Comparison of ENCODE assay signal across 13 cellular contexts in genomic region chr16:15775209-15775608, GRCh38.
DNase-seq lines count a peak whose midpoint lies in the region; ATAC-seq and TF ChIP-seq lines count a peak whose summit lies in the region.
"Had no signal": no experiment of that assay in that cellular context is flagged by ENCODE, and none has a peak within 500 bp of the region (broad histone marks: within the 10 kb centered on the region; RNA-seq: fewer than 3 reads in every experiment).

No MANE protein-coding gene starts in this region.

- no peak overlapping the region for H3K4me3 Mint-ChIP-seq in CD14-positive monocyte
- no peak overlapping the region for H3K4me3 Mint-ChIP-seq in effector memory CD8-positive, alpha-beta T cell
- no peak overlapping the region for H3K4me3 Mint-ChIP-seq in activated T-helper 1 cell treated with anti-CD3 and anti-CD28 coated beads, Interleukin-12 subunit alpha, Interleukin-12 subunit beta, Interleukin-2, Interleukin-4 antibody, amounts not matched to agents 30 ng/mL and 10 ng/mL and 1 ng/mL, durations not matched to agents 14 hours and 24 hours and 36 hours
- H3K4me3 Mint-ChIP-seq: activated B cell treated with CpG ODN at 0.5 μM for 24 hours; naive thymus-derived CD4-positive, alpha-beta T cell had no signal

- TF ChIP-seq POLR2A in tibial nerve (IDR thresholded peaks at IDR 0.05) = no peak

- H3K27me3 ChIP-seq in HAP-1 (ENCODE audit: low read depth) (no peaks in the 10 kb centered on the region), tibial nerve (no peaks in the 10 kb centered on the region)
- H3K27me3 ChIP-seq: gastrocnemius medialis had no signal

- no peaks in the 10 kb centered on the region for H3K4me1 Mint-ChIP-seq in CD14-positive monocyte
- no peaks in the 10 kb centered on the region for H3K4me1 Mint-ChIP-seq in effector memory CD8-positive, alpha-beta T cell (ENCODE audit: low read depth in 2 of 2)
- H3K4me1 Mint-ChIP-seq in activated T-helper 1 cell treated with anti-CD3 and anti-CD28 coated beads, Interleukin-12 subunit alpha, Interleukin-12 subunit beta, Interleukin-2, Interleukin-4 antibody, amounts not matched to agents 30 ng/mL and 10 ng/mL and 1 ng/mL, durations not matched to agents 14 hours and 24 hours and 36 hours (ENCODE audit: low read depth) = no peaks in the 10 kb centered on the region
- H3K4me1 Mint-ChIP-seq: activated B cell treated with CpG ODN at 0.5 μM for 24 hours; naive thymus-derived CD4-positive, alpha-beta T cell had no signal

- H3K27ac ChIP-seq in tibial nerve = no peak overlapping the region
- H3K27ac ChIP-seq: gastrocnemius medialis, SK-N-MC had no signal

- H3K36me3 ChIP-seq in HAP-1 (replicated peaks) = no peaks in the 10 kb centered on the region
- no peaks in the 10 kb centered on the region for H3K36me3 ChIP-seq in tibial nerve
- H3K36me3 ChIP-seq: gastrocnemius medialis had no signal

- no peak overlapping the region for H3K27ac Mint-ChIP-seq in CD14-positive monocyte
- no peak overlapping the region for H3K27ac Mint-ChIP-seq in effector memory CD8-positive, alpha-beta T cell
- no peak overlapping the region for H3K27ac Mint-ChIP-seq in activated T-helper 1 cell treated with anti-CD3 and anti-CD28 coated beads, Interleukin-12 subunit alpha, Interleukin-12 subunit beta, Interleukin-2, Interleukin-4 antibody, amounts not matched to agents 30 ng/mL and 10 ng/mL and 1 ng/mL, durations not matched to agents 14 hours and 24 hours and 36 hours
- H3K27ac Mint-ChIP-seq: activated B cell treated with CpG ODN at 0.5 μM for 24 hours had no signal

- H3K4me1 ChIP-seq in HAP-1 (peaks cover 6% of the 10 kb centered on the region), tibial nerve (peaks cover 0 to 7% (median 0%) of the 10 kb centered on the region in 4 donors)
- H3K4me1 ChIP-seq: gastrocnemius medialis had no signal

- no peaks in the 10 kb centered on the region for H3K9me3 Mint-ChIP-seq in CD14-positive monocyte
- H3K9me3 Mint-ChIP-seq in effector memory CD8-positive, alpha-beta T cell = no peaks in the 10 kb centered on the region
- H3K9me3 Mint-ChIP-seq in activated T-helper 1 cell treated with anti-CD3 and anti-CD28 coated beads, Interleukin-12 subunit alpha, Interleukin-12 subunit beta, Interleukin-2, Interleukin-4 antibody, amounts not matched to agents 30 ng/mL and 10 ng/mL and 1 ng/mL, durations not matched to agents 14 hours and 24 hours and 36 hours = no peaks in the 10 kb centered on the region
- H3K9me3 Mint-ChIP-seq: activated B cell treated with CpG ODN at 0.5 μM for 24 hours; naive thymus-derived CD4-positive, alpha-beta T cell had no signal

- TF ChIP-seq EP300 in tibial nerve (IDR thresholded peaks at IDR 0.05) = no peak

- in situ Hi-C loops in HAP-1 (cut with MboI; ENCODE audit: low sequenced_read_pairs) = no loop called here

- intact Hi-C loops in CD14-positive monocyte (cut with micrococcal nuclease) = no loop called here
- intact Hi-C loops in activated T-helper 1 cell treated with anti-CD3 and anti-CD28 coated beads, Interleukin-12 subunit alpha, Interleukin-12 subunit beta, Interleukin-2, Interleukin-4 antibody, amounts not matched to agents 30 ng/mL and 10 ng/mL and 1 ng/mL, durations not matched to agents 14 hours and 24 hours and 36 hours (cut with micrococcal nuclease) = no loop called here

- H3K9me3 ChIP-seq in HAP-1 = no peaks in the 10 kb centered on the region
- H3K9me3 ChIP-seq in tibial nerve = no peaks in the 10 kb centered on the region
- H3K9me3 ChIP-seq: gastrocnemius medialis had no signal

- TF ChIP-seq CTCF in fibroblast of pulmonary artery (IDR thresholded peaks at IDR 0.05; ENCODE audit: low read length, missing control alignments) (no peak), tibial nerve (IDR thresholded peaks at IDR 0.05) (no peak), CD14-positive monocyte (IDR thresholded peaks at IDR 0.05) (no peak)

- no peaks in the 10 kb centered on the region for H3K36me3 Mint-ChIP-seq in CD14-positive monocyte
- H3K36me3 Mint-ChIP-seq in effector memory CD8-positive, alpha-beta T cell (ENCODE audit: insufficient read depth) = peaks cover 3% of the 10 kb centered on the region
- H3K36me3 Mint-ChIP-seq in activated T-helper 1 cell treated with anti-CD3 and anti-CD28 coated beads, Interleukin-12 subunit alpha, Interleukin-12 subunit beta, Interleukin-2, Interleukin-4 antibody, amounts not matched to agents 30 ng/mL and 10 ng/mL and 1 ng/mL, durations not matched to agents 14 hours and 24 hours and 36 hours (ENCODE audit: low read depth) = no peaks in the 10 kb centered on the region
- H3K36me3 Mint-ChIP-seq: naive thymus-derived CD4-positive, alpha-beta T cell had no signal

- H3K27me3 Mint-ChIP-seq in CD14-positive monocyte (ENCODE audit: low read depth in 3 of 3) = peaks cover 2 to 6% (median 4%) of the 10 kb centered on the region in 3 donors
- H3K27me3 Mint-ChIP-seq in effector memory CD8-positive, alpha-beta T cell = peaks cover 17 to 43% of the 10 kb centered on the region in 2 donors
- H3K27me3 Mint-ChIP-seq in activated T-helper 1 cell treated with anti-CD3 and anti-CD28 coated beads, Interleukin-12 subunit alpha, Interleukin-12 subunit beta, Interleukin-2, Interleukin-4 antibody, amounts not matched to agents 30 ng/mL and 10 ng/mL and 1 ng/mL, durations not matched to agents 14 hours and 24 hours and 36 hours (ENCODE audit: insufficient read depth) = peaks cover 6% of the 10 kb centered on the region

- no peak for ATAC-seq in effector memory CD8-positive, alpha-beta T cell (replicated peaks)
- ATAC-seq: gastrocnemius medialis; naive thymus-derived CD4-positive, alpha-beta T cell had no signal

- H3K4me3 ChIP-seq in HAP-1 (no peak overlapping the region), fibroblast of pulmonary artery (replicated peaks; ENCODE audit: low read depth, low read length) (no peak overlapping the region), tibial nerve (no peak overlapping the region)
- H3K4me3 ChIP-seq: gastrocnemius medialis, SK-N-MC had no signal

- DNase-seq in AG08396 (ENCODE audit: low spot score) = peak; percentile 12
- peak; percentile 44 to 55 for DNase-seq in HAP-1 (ENCODE audit: low spot score in 2 of 2)
- peak; percentile 28 for DNase-seq in OCI-M1 (lab: John Stamatoyannopoulos, UW)
- peak; percentile 54 for DNase-seq in fibroblast of pulmonary artery (ENCODE audit: low read depth)
- no peak for DNase-seq in tibial nerve (ENCODE audit: low spot score in 2 of 2)
- no peak for DNase-seq in CD14-positive monocyte (ENCODE audit: low spot score)
- DNase-seq in effector memory CD8-positive, alpha-beta T cell = no peak
- DNase-seq in activated T-helper 1 cell treated with anti-CD3 and anti-CD28 coated beads, Interleukin-12 subunit alpha, Interleukin-12 subunit beta, Interleukin-2, Interleukin-4 antibody, amounts not matched to agents 30 ng/mL and 10 ng/mL and 1 ng/mL, durations not matched to agents 14 hours and 24 hours and 36 hours (ENCODE audit: low spot score) = no peak
- DNase-seq: activated B cell treated with CpG ODN at 0.5 μM for 24 hours; gastrocnemius medialis; kidney glomerular epithelial cell; naive thymus-derived CD4-positive, alpha-beta T cell had no signal

Comparison
In these comparisons a context has a peak if more than half of its experiments do, and no peak if none do; other contexts are left out.
1. DNase-seq: peak in AG08396 (single experiment), HAP-1 (2 of 2), OCI-M1 (single experiment) and fibroblast of pulmonary artery (single experiment); none in tibial nerve (0 of 2), CD14-positive monocyte (single experiment), effector memory CD8-positive, alpha-beta T cell (0 of 3) and activated T-helper 1 cell treated with anti-CD3 and anti-CD28 coated beads, Interleukin-12 subunit alpha, Interleukin-12 subunit beta, Interleukin-2, Interleukin-4 antibody, amounts not matched to agents 30 ng/mL and 10 ng/mL and 1 ng/mL, durations not matched to agents 14 hours and 24 hours and 36 hours (single experiment).